Comparison of ENCODE assay signal across 1 cellular context in the genomic region with DNA sequence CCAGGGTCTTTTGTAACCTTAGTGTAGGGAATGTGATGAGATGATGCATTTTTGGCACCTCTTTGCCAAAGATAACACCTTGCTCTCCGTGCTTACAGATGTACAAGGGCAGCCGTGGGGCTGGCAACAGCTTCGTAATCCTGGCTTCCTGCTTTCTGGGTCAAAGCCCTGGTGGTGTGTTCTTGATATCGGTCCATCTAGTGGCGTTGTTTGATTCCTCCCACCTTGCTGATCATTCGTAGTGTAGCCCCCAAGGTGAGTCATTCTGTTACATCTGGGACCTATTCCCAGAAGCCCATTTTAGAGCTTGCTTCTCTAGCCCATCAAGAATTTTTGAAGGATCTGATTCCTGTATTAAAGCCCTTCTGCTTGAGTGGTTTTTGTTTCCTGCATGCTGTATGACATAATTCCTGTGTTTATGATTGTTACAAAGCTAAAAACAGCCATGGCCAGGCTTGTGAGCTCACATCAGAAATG.
TF ChIP-seq lines count a peak whose summit lies in the region.

No MANE protein-coding gene starts in this region.

TF ChIP-seq in GM12878, 131 proteins besides CTCF, POLR2A, EP300 and RAD21:
- TF ChIP-seq FOS (IDR thresholded peaks at IDR 0.05; ENCODE audit: borderline replicate concordance, extremely low read depth, insufficient read length) (no peak), IKZF1 (conservative IDR thresholded peaks at IDR 0.05) (peak; percentile 39), FOXK2 (IDR thresholded peaks at IDR 0.05) (no peak), GATAD2B (conservative IDR thresholded peaks at IDR 0.05; ENCODE audit: low read depth) (no peak), CREM (IDR thresholded peaks at IDR 0.05; ENCODE audit: low read depth) (no peak), POLR2AphosphoS5 (IDR thresholded peaks at IDR 0.05; ENCODE audit: low read length) (no peak), EED (IDR thresholded peaks at IDR 0.05; ENCODE audit: low read depth) (no peak), RCOR1 (conservative IDR thresholded peaks at IDR 0.05; ENCODE audit: low read depth, low read length) (no peak), HDGF (IDR thresholded peaks at IDR 0.05) (no peak), ZNF274 (IDR thresholded peaks at IDR 0.05; ENCODE audit: insufficient read depth, insufficient read length) (no peak), NBN (IDR thresholded peaks at IDR 0.05) (no peak), ZNF384 (IDR thresholded peaks at IDR 0.05; ENCODE audit: borderline replicate concordance, low read depth, low read length) (no peak), KDM1A (IDR thresholded peaks at IDR 0.05; ENCODE audit: borderline replicate concordance) (no peak), NFYA (IDR thresholded peaks at IDR 0.05; ENCODE audit: borderline replicate concordance, low read depth, low read length) (no peak), NFIC (IDR thresholded peaks at IDR 0.05; ENCODE audit: low read depth, low read length) (no peak), NR2C1 (IDR thresholded peaks at IDR 0.05) (no peak), MEF2B (IDR thresholded peaks at IDR 0.05; ENCODE audit: partially characterized antibody, poor library complexity, severe bottlenecking) (no peak), MXI1 (IDR thresholded peaks at IDR 0.05; ENCODE audit: low read depth, low read length) (no peak), ZNF217 (IDR thresholded peaks at IDR 0.05) (no peak), NR2C2 (IDR thresholded peaks at IDR 0.05; ENCODE audit: borderline replicate concordance, control insufficient read depth, insufficient read length, low read depth) (no peak), MTA2 (IDR thresholded peaks at IDR 0.05; ENCODE audit: low read depth) (peak; percentile 9; the same call in 1 of the 2 replicates)
- TF ChIP-seq, protein P1, sequence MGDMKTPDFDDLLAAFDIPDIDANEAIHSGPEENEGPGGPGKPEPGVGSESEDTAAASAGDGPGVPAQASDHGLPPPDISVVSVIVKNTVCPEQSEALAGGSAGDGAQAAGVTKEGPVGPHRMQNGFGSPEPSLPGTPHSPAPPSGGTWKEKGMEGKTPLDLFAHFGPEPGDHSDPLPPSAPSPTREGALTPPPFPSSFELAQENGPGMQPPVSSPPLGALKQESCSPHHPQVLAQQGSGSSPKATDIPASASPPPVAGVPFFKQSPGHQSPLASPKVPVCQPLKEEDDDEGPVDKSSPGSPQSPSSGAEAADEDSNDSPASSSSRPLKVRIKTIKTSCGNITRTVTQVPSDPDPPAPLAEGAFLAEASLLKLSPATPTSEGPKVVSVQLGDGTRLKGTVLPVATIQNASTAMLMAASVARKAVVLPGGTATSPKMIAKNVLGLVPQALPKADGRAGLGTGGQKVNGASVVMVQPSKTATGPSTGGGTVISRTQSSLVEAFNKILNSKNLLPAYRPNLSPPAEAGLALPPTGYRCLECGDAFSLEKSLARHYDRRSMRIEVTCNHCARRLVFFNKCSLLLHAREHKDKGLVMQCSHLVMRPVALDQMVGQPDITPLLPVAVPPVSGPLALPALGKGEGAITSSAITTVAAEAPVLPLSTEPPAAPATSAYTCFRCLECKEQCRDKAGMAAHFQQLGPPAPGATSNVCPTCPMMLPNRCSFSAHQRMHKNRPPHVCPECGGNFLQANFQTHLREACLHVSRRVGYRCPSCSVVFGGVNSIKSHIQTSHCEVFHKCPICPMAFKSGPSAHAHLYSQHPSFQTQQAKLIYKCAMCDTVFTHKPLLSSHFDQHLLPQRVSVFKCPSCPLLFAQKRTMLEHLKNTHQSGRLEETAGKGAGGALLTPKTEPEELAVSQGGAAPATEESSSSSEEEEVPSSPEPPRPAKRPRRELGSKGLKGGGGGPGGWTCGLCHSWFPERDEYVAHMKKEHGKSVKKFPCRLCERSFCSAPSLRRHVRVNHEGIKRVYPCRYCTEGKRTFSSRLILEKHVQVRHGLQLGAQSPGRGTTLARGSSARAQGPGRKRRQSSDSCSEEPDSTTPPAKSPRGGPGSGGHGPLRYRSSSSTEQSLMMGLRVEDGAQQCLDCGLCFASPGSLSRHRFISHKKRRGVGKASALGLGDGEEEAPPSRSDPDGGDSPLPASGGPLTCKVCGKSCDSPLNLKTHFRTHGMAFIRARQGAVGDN (IDR thresholded peaks at IDR 0.05): no peak
- TF ChIP-seq, protein P2, sequence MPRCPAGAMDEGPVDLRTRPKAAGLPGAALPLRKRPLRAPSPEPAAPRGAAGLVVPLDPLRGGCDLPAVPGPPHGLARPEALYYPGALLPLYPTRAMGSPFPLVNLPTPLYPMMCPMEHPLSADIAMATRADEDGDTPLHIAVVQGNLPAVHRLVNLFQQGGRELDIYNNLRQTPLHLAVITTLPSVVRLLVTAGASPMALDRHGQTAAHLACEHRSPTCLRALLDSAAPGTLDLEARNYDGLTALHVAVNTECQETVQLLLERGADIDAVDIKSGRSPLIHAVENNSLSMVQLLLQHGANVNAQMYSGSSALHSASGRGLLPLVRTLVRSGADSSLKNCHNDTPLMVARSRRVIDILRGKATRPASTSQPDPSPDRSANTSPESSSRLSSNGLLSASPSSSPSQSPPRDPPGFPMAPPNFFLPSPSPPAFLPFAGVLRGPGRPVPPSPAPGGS (IDR thresholded peaks at IDR 0.05; ENCODE audit: borderline replicate concordance, insufficient read depth, low read depth, low read length, poor library complexity, severe bottlenecking): peak; percentile 33
- TF ChIP-seq, protein P3, sequence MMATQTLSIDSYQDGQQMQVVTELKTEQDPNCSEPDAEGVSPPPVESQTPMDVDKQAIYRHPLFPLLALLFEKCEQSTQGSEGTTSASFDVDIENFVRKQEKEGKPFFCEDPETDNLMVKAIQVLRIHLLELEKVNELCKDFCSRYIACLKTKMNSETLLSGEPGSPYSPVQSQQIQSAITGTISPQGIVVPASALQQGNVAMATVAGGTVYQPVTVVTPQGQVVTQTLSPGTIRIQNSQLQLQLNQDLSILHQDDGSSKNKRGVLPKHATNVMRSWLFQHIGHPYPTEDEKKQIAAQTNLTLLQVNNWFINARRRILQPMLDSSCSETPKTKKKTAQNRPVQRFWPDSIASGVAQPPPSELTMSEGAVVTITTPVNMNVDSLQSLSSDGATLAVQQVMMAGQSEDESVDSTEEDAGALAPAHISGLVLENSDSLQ (IDR thresholded peaks at IDR 0.05): no peak
- TF ChIP-seq, protein P4, sequence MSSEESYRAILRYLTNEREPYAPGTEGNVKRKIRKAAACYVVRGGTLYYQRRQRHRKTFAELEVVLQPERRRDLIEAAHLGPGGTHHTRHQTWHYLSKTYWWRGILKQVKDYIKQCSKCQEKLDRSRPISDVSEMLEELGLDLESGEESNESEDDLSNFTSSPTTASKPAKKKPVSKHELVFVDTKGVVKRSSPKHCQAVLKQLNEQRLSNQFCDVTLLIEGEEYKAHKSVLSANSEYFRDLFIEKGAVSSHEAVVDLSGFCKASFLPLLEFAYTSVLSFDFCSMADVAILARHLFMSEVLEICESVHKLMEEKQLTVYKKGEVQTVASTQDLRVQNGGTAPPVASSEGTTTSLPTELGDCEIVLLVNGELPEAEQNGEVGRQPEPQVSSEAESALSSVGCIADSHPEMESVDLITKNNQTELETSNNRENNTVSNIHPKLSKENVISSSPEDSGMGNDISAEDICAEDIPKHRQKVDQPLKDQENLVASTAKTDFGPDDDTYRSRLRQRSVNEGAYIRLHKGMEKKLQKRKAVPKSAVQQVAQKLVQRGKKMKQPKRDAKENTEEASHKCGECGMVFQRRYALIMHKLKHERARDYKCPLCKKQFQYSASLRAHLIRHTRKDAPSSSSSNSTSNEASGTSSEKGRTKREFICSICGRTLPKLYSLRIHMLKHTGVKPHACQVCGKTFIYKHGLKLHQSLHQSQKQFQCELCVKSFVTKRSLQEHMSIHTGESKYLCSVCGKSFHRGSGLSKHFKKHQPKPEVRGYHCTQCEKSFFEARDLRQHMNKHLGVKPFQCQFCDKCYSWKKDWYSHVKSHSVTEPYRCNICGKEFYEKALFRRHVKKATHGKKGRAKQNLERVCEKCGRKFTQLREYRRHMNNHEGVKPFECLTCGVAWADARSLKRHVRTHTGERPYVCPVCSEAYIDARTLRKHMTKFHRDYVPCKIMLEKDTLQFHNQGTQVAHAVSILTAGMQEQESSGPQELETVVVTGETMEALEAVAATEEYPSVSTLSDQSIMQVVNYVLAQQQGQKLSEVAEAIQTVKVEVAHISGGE (CRISPR knock-in tag; IDR thresholded peaks at IDR 0.05): no peak
